In genomic region chr12:95396849-95397498, GRCh38 we compare ENCODE assay signal across 1 cellular context.
TF ChIP-seq lines count a peak whose summit lies in the region.

No MANE protein-coding gene starts in this region.

TF ChIP-seq in SK-N-SH, 30 proteins besides CTCF, POLR2A, EP300 and RAD21:
- TF ChIP-seq REST (IDR thresholded peaks at IDR 0.05; ENCODE audit: low read depth, low read length) (no peak), GATA2 (CRISPR knock-in tag; IDR thresholded peaks at IDR 0.05) (no peak), TCF12 (IDR thresholded peaks at IDR 0.05) (no peak), FOXM1 (IDR thresholded peaks at IDR 0.05; ENCODE audit: low read depth) (no peak), SIN3A (IDR thresholded peaks at IDR 0.05; ENCODE audit: borderline replicate concordance, low read depth, low read length) (no peak), GABPA (IDR thresholded peaks at IDR 0.05; ENCODE audit: low read depth) (no peak), TAF1 (IDR thresholded peaks at IDR 0.05; ENCODE audit: borderline replicate concordance, low read depth, low read length) (no peak), YY1 (IDR thresholded peaks at IDR 0.05; ENCODE audit: low read depth) (no peak), MXI1 (IDR thresholded peaks at IDR 0.05; ENCODE audit: low read depth, low read length) (no peak)
